ENCODE assay signal across 12 cellular contexts in genomic region chr10:78292987-78293865, GRCh38.
DNase-seq lines count a peak whose midpoint lies in the region; ATAC-seq and TF ChIP-seq lines count a peak whose summit lies in the region.
"Had no signal": no experiment of that assay in that cellular context is flagged by ENCODE, and none has a peak within 500 bp of the region (broad histone marks: within the 10 kb centered on the region; RNA-seq: fewer than 3 reads in every experiment).

No MANE protein-coding gene starts in this region.

- H3K27me3 ChIP-seq in ectodermal cell (ENCODE audit: control insufficient read depth, insufficient read depth, low read length, poor library complexity, severe bottlenecking) (no peaks in the 10 kb centered on the region), heart left ventricle (no peaks in the 10 kb centered on the region)
- H3K27me3 ChIP-seq: BLaER1 had no signal

- no peaks in the 10 kb centered on the region for H3K27me3 Mint-ChIP-seq in neural crest cell (ENCODE audit: low read depth)

- intact Hi-C loops in heart left ventricle (cut with DNase I), result loop anchor here in 1 of 10 donors (10.0 kb wide), 2 partner anchors 248 to 362 kb away; no protein-coding TSS in a partner anchor

- TF ChIP-seq CTCF in neural crest cell (conservative IDR thresholded peaks at IDR 0.05), result no peak
- no peak for TF ChIP-seq CTCF in heart left ventricle (IDR thresholded peaks at IDR 0.05)

- no peak for ATAC-seq in heart left ventricle
- ATAC-seq in GM21367 (IDR thresholded peaks at IDR 0.05; ENCODE audit: unreplicated experiment), result no peak
- ATAC-seq: HCT116 had no signal

- H3K4me1 Mint-ChIP-seq in neural crest cell, result peaks cover 79% of the 10 kb centered on the region

- no peak for TF ChIP-seq POLR2A in heart left ventricle (IDR thresholded peaks at IDR 0.05)

- DNase-seq in EH (ENCODE audit: low read depth) (peak; percentile 34), NCI-H510A treated with DMSO at 0.1 percent for 48 hours (lab: John Stamatoyannopoulos, UW) (peak; percentile 71), neural crest cell (ENCODE audit: low read depth, low spot score) (peak; percentile 59), pons (ENCODE audit: low spot score) (no peak), heart left ventricle (no peak), AML-193 (lab: John Stamatoyannopoulos, UW) (no peak)
- DNase-seq: stimulated activated CD4-positive, alpha-beta T cell treated with anti-CD3 and anti-CD28 coated beads, Interleukin-2, amount 100 ng/mL, for 24 hours; T1000 had no signal

- H3K27ac ChIP-seq in ectodermal cell (ENCODE audit: insufficient read depth, low read depth, low read length, poor library complexity, severe bottlenecking) (peak overlapping the region; percentile 59), heart left ventricle (no peak overlapping the region)
- H3K27ac ChIP-seq: BLaER1 had no signal

- H3K36me3 Mint-ChIP-seq in neural crest cell (ENCODE audit: low read depth), result no peaks in the 10 kb centered on the region

- H3K4me3 Mint-ChIP-seq in neural crest cell, result peak overlapping the region; percentile 84

- no peaks in the 10 kb centered on the region for H3K9me3 Mint-ChIP-seq in neural crest cell

- H3K4me3 ChIP-seq in ectodermal cell (ENCODE audit: insufficient read depth, low read depth, low read length) (no peak overlapping the region), heart left ventricle (no peak overlapping the region)
- H3K4me3 ChIP-seq: BLaER1 had no signal

- H3K4me1 ChIP-seq in ectodermal cell (ENCODE audit: control insufficient read depth, insufficient read depth, low read length) (peaks cover 33% of the 10 kb centered on the region), heart left ventricle (peaks cover 0 to 5% (median 0%) of the 10 kb centered on the region in 12 donors)

- 24 to 29% methylated on average over 11 of the region's 11 CpGs for WGBS in ectodermal cell, 2 experiments
- WGBS in heart left ventricle, 4 donors, result 60 to 67% (median 65%) methylated on average over 11 of the region's 11 CpGs

- no peaks in the 10 kb centered on the region for H3K36me3 ChIP-seq in ectodermal cell (ENCODE audit: control insufficient read depth, insufficient read depth, low read length)
- H3K36me3 ChIP-seq in heart left ventricle, result no peaks in the 10 kb centered on the region
- H3K36me3 ChIP-seq: BLaER1 had no signal

- no peaks in the 10 kb centered on the region for H3K9me3 ChIP-seq in ectodermal cell (ENCODE audit: control insufficient read depth, low read length)
- H3K9me3 ChIP-seq in heart left ventricle, result no peaks in the 10 kb centered on the region
- H3K9me3 ChIP-seq: BLaER1 had no signal

- peak overlapping the region; percentile 98 for H3K27ac Mint-ChIP-seq in neural crest cell (ENCODE audit: unreplicated experiment)

Comparison
In these comparisons a context has a peak if more than half of its experiments do, and no peak if none do; other contexts are left out.
1. DNase-seq: peak in EH (single experiment), NCI-H510A treated with DMSO at 0.1 percent for 48 hours (single experiment) and neural crest cell (single experiment); none in pons (single experiment), heart left ventricle (0 of 5) and AML-193 (0 of 2).